Comparison of ENCODE assay signal across 1 cellular context in genomic region chr13:52411629-52412028, GRCh38.
TF ChIP-seq lines count a peak whose summit lies in the region.

No MANE protein-coding gene starts in this region.

TF ChIP-seq in WTC11, 78 proteins besides CTCF, POLR2A, EP300 and RAD21 (continued from another document):
- TF ChIP-seq USF2 (CRISPR knock-in tag; IDR thresholded peaks at IDR 0.05) (no peak), PRRX2 (CRISPR knock-in tag; IDR thresholded peaks at IDR 0.05) (no peak), E2F5 (CRISPR knock-in tag; IDR thresholded peaks at IDR 0.05) (no peak), ZMAT4 (CRISPR knock-in tag; IDR thresholded peaks at IDR 0.05) (no peak), HMGA2 (CRISPR knock-in tag; IDR thresholded peaks at IDR 0.05) (no peak), MAX (CRISPR knock-in tag; IDR thresholded peaks at IDR 0.05) (no peak), JAZF1 (CRISPR knock-in tag; IDR thresholded peaks at IDR 0.05) (no peak), ZNF532 (CRISPR knock-in tag; IDR thresholded peaks at IDR 0.05; ENCODE audit: borderline replicate concordance) (no peak), SMAD4 (CRISPR knock-in tag; IDR thresholded peaks at IDR 0.05) (no peak), ERG (CRISPR knock-in tag; IDR thresholded peaks at IDR 0.05) (no peak)
